Comparison of ENCODE assay signal across 1 cellular context in genomic region chr17:82566129-82566995, GRCh38.
TF ChIP-seq lines count a peak whose summit lies in the region.

No MANE protein-coding gene starts in this region.

TF ChIP-seq in SK-N-SH, 30 proteins besides CTCF, POLR2A, EP300 and RAD21 (continued from another document):
- TF ChIP-seq USF1 (IDR thresholded peaks at IDR 0.05; ENCODE audit: borderline replicate concordance, low read depth) (no peak), SMC3 (IDR thresholded peaks at IDR 0.05; ENCODE audit: low read depth, low read length) (no peak), SIN3A (IDR thresholded peaks at IDR 0.05; ENCODE audit: borderline replicate concordance, low read depth, low read length) (no peak), EZH2phosphoT487 (IDR thresholded peaks at IDR 0.05; ENCODE audit: borderline replicate concordance, low read depth) (no peak), MAX (IDR thresholded peaks at IDR 0.05; ENCODE audit: low read depth) (no peak), TAF1 (IDR thresholded peaks at IDR 0.05; ENCODE audit: borderline replicate concordance, low read depth, low read length) (no peak), FOXJ3 (CRISPR knock-in tag; IDR thresholded peaks at IDR 0.05) (no peak), GABPA (IDR thresholded peaks at IDR 0.05; ENCODE audit: low read depth) (no peak), JUND (IDR thresholded peaks at IDR 0.05) (no peak), USF2 (IDR thresholded peaks at IDR 0.05; ENCODE audit: borderline replicate concordance, low read depth, low read length) (no peak), YY1 (IDR thresholded peaks at IDR 0.05; ENCODE audit: low read depth) (no peak), POLR2AphosphoS5 (IDR thresholded peaks at IDR 0.05; ENCODE audit: low read depth, low read length) (no peak), MEF2A (IDR thresholded peaks at IDR 0.05; ENCODE audit: borderline replicate concordance, low read depth) (no peak)
